Comparison of ENCODE assay signal across 30 cellular contexts in genomic region chr3:19124752-19125151, GRCh38. TPM values are rescaled to one million over a fixed set of nuclear protein-coding genes. Genes with fewer than 3 reads are reported as not detected.
"Had no signal": no experiment of that assay in that cellular context is flagged by ENCODE, and none has a peak within 500 bp of the region (broad histone marks: within the 10 kb centered on the region; RNA-seq: fewer than 3 reads in every experiment).

No MANE protein-coding gene starts in this region.

- FAIRE-seq: endometrium, islet of Langerhans, keratinocyte had no signal

- H3K9me3 Mint-ChIP-seq: dendritic cell treated with granulocyte-macrophage colony-stimulating factor and Interleukin-4, amounts not matched to agents 40 ng/mL and 50 ng/mL, for 4 days had no signal

- H3K27ac ChIP-seq: colonic mucosa, epithelial cell of prostate, esophagus squamous epithelium, gastrocnemius medialis, heart right ventricle, left lung, lower lobe of right lung had no signal

- DNase-seq: colonic mucosa; cortex of kidney; effector CD8-positive, alpha-beta T cell; effector memory CD8-positive, alpha-beta T cell; endodermal cell; erythroblast; esophagus squamous epithelium; foreskin fibroblast; foreskin melanocyte; gastrocnemius medialis; glutamatergic neuron; head of caudate nucleus; heart right ventricle; hippocampal formation; left cardiac atrium; left lung; left ventricle myocardium superior; lower lobe of right lung; mesenchymal stem cell had no signal

- H3K36me3 Mint-ChIP-seq: mesothelial cell of epicardium had no signal

- H3K36me3 ChIP-seq: colonic mucosa, esophagus squamous epithelium, gastrocnemius medialis, heart right ventricle, left lung, lower lobe of right lung had no signal

- H3K27me3 ChIP-seq: colonic mucosa, esophagus squamous epithelium, gastrocnemius medialis, heart right ventricle, left lung had no signal

- ATAC-seq: effector memory CD8-positive, alpha-beta T cell; esophagus mucosa; gastrocnemius medialis; heart right ventricle; left cardiac atrium; left lung; left ventricle myocardium superior; lower lobe of right lung had no signal

- H3K9me3 ChIP-seq: colonic mucosa, esophagus squamous epithelium, gastrocnemius medialis, left lung, lower lobe of right lung had no signal

- H3K4me3 Mint-ChIP-seq: dendritic cell treated with granulocyte-macrophage colony-stimulating factor and Interleukin-4, amounts not matched to agents 40 ng/mL and 50 ng/mL, for 4 days; effector memory CD8-positive, alpha-beta T cell; endodermal cell; mesothelial cell of epicardium had no signal

- H3K4me1 Mint-ChIP-seq: mesothelial cell of epicardium had no signal

- H3K27me3 Mint-ChIP-seq: dendritic cell treated with granulocyte-macrophage colony-stimulating factor and Interleukin-4, amounts not matched to agents 40 ng/mL and 50 ng/mL, for 4 days; effector memory CD8-positive, alpha-beta T cell had no signal

- H3K27ac Mint-ChIP-seq: dendritic cell treated with granulocyte-macrophage colony-stimulating factor and Interleukin-4, amounts not matched to agents 40 ng/mL and 50 ng/mL, for 4 days; effector memory CD8-positive, alpha-beta T cell; endodermal cell; mesothelial cell of epicardium had no signal

- H3K4me3 ChIP-seq: colonic mucosa, esophagus squamous epithelium, gastrocnemius medialis, heart right ventricle, left lung, lower lobe of right lung had no signal

- H3K4me1 ChIP-seq: colonic mucosa, esophagus squamous epithelium, gastrocnemius medialis, heart right ventricle, left lung, lower lobe of right lung had no signal

RNA-seq across cellular contexts. Expression of gene KCNH8, which starts 23.6 kb away (rescaled TPM):
- total RNA-seq: dermis microvascular lymphatic vessel endothelial cell, gastrocnemius medialis, glomerular endothelial cell, lung microvascular endothelial cell, mesenteric fat pad had no signal
- polyA plus RNA-seq: keratinocyte had no signal
